ENCODE assay signal across 1 cellular context in the genomic region with DNA sequence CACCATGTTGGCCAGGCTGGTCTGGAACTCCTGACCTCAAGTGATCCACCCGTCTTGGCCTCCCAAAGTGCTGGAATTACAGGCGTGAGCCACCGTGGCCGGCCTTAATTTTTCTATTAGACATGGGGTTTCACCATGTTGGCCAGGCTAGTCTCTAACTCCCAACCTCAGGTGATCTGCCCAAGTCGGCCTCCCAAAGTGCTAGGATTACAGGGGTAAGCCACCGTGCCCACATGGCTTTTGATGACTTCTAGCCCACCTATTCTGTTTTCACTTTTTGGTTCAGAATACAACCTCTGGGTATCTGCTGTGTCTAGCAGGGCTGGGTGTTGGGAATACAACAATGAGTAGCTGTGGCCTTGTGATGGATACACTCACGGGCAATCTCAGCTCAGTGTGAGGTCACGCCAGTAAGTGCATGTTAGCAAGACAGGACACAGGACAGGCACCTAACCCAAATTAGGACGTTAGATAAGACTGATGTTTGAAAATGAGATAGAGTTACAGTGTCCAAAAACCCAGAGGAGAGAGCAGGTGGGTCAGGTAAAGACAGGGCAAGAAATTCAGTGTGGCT.
TF ChIP-seq lines count a peak whose summit lies in the region.

No MANE protein-coding gene starts in this region.

TF ChIP-seq in IMR-90, 13 proteins besides CTCF, POLR2A, EP300 and RAD21:
- TF ChIP-seq NFE2L2 (IDR thresholded peaks at IDR 0.05; ENCODE audit: low read depth, low read length) = no peak
- no peak for TF ChIP-seq BHLHE40 (IDR thresholded peaks at IDR 0.05; ENCODE audit: low read depth, low read length)
- TF ChIP-seq MXI1 (IDR thresholded peaks at IDR 0.05; ENCODE audit: borderline replicate concordance, low read depth, low read length) = no peak
- TF ChIP-seq FOS (IDR thresholded peaks at IDR 0.05; ENCODE audit: low read depth, low read length) = no peak
- TF ChIP-seq, protein P1, sequence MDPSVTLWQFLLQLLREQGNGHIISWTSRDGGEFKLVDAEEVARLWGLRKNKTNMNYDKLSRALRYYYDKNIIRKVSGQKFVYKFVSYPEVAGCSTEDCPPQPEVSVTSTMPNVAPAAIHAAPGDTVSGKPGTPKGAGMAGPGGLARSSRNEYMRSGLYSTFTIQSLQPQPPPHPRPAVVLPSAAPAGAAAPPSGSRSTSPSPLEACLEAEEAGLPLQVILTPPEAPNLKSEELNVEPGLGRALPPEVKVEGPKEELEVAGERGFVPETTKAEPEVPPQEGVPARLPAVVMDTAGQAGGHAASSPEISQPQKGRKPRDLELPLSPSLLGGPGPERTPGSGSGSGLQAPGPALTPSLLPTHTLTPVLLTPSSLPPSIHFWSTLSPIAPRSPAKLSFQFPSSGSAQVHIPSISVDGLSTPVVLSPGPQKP (IDR thresholded peaks at IDR 0.05; ENCODE audit: borderline replicate concordance, low read depth, low read length) = no peak
- no peak for TF ChIP-seq CEBPB (IDR thresholded peaks at IDR 0.05; ENCODE audit: low read depth, low read length)
- no peak for TF ChIP-seq RFX5 (IDR thresholded peaks at IDR 0.05; ENCODE audit: low read depth, low read length)
- no peak for TF ChIP-seq SMC3 (IDR thresholded peaks at IDR 0.05; ENCODE audit: low read depth, low read length)
- TF ChIP-seq MAZ (IDR thresholded peaks at IDR 0.05; ENCODE audit: borderline replicate concordance, low read depth, low read length) = no peak
- TF ChIP-seq, protein P2, sequence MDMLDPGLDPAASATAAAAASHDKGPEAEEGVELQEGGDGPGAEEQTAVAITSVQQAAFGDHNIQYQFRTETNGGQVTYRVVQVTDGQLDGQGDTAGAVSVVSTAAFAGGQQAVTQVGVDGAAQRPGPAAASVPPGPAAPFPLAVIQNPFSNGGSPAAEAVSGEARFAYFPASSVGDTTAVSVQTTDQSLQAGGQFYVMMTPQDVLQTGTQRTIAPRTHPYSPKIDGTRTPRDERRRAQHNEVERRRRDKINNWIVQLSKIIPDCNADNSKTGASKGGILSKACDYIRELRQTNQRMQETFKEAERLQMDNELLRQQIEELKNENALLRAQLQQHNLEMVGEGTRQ (IDR thresholded peaks at IDR 0.05; ENCODE audit: low read depth, low read length) = no peak
- no peak for TF ChIP-seq CHD1 (IDR thresholded peaks at IDR 0.05; ENCODE audit: low read depth, low read length)
- TF ChIP-seq MAFK (IDR thresholded peaks at IDR 0.05; ENCODE audit: low read depth, low read length) = no peak
- TF ChIP-seq RCOR1 (IDR thresholded peaks at IDR 0.05; ENCODE audit: insufficient replicate concordance, low read length) = no peak
